ENCODE assay signal across 23 cellular contexts in genomic region chr4:143481361-143481760, GRCh38. TPM values are rescaled to one million over a fixed set of nuclear protein-coding genes. Genes with fewer than 3 reads are reported as not detected.
A peak's percentile ranks its signal among the peaks of the same experiment; 100 is the strongest.
DNase-seq lines count a peak whose midpoint lies in the region; ATAC-seq and TF ChIP-seq lines count a peak whose summit lies in the region.
"Had no signal": no experiment of that assay in that cellular context is flagged by ENCODE, and none has a peak within 500 bp of the region (broad histone marks: within the 10 kb centered on the region; RNA-seq: fewer than 3 reads in every experiment).

No MANE protein-coding gene starts in this region.

- H3K27me3 ChIP-seq in left lung (no peaks in the 10 kb centered on the region), esophagus muscularis mucosa (no peaks in the 10 kb centered on the region)
- H3K27me3 ChIP-seq: BE2C; BLaER1 treated with 17β-estradiol and CSF1 and Interleukin-3, amounts not matched to agents 10 nM and 100 nM had no signal

- H3K9me3 ChIP-seq in left lung (no peaks in the 10 kb centered on the region), esophagus muscularis mucosa (no peaks in the 10 kb centered on the region)
- H3K9me3 ChIP-seq: A549; BE2C; BLaER1 treated with 17β-estradiol and CSF1 and Interleukin-3, amounts not matched to agents 10 nM and 100 nM had no signal

- H3K36me3 ChIP-seq in left lung (no peaks in the 10 kb centered on the region), esophagus muscularis mucosa (peaks cover 0 to 11% (median 5%) of the 10 kb centered on the region in 4 donors)
- H3K36me3 ChIP-seq: BE2C had no signal

- H3K27ac ChIP-seq in caudate nucleus (ENCODE audit: low read depth, low read length) (peak overlapping the region; percentile 31), left lung (no peak overlapping the region), esophagus muscularis mucosa (replicated peaks in 1 of 4) (no peak overlapping the region)
- H3K27ac ChIP-seq: A549; BLaER1 treated with 17β-estradiol and CSF1 and Interleukin-3, amounts not matched to agents 10 nM and 100 nM had no signal

- no peak for TF ChIP-seq CTCF in left lung (IDR thresholded peaks at IDR 0.05)
- no peak for TF ChIP-seq CTCF in esophagus muscularis mucosa (IDR thresholded peaks at IDR 0.05)

- DNase-seq in caudate nucleus (lab: John Stamatoyannopoulos, UW) (no peak), left lung (no peak), superior temporal gyrus (ENCODE audit: extremely low spot score) (peak; percentile 40), esophagus muscularis mucosa (ENCODE audit: extremely low spot score) (no peak)
- DNase-seq in stimulated activated CD4-positive, alpha-beta T cell treated with anti-CD3 and anti-CD28 coated beads, Interleukin-4, amount 100 ng/mL, for 24 hours: no peak
- DNase-seq in stimulated activated naive CD4-positive, alpha-beta T cell (lab: John Stamatoyannopoulos, UW): no peak
- DNase-seq: 8988T; ACHN; AML-193; BE2C; CD4-positive, alpha-beta T cell; CD8-positive, alpha-beta memory T cell; DMS 273 treated with DMSO at 0.1 percent for 48 hours; DMS79; EL; GDM1; H9 had no signal

- ATAC-seq in left lung (peak; percentile 65), HG02759 (IDR thresholded peaks at IDR 0.05; ENCODE audit: unreplicated experiment) (no peak)
- ATAC-seq: A549, GM12878, GM23338, HCT116 had no signal

- no peak for TF ChIP-seq EP300 in esophagus muscularis mucosa (IDR thresholded peaks at IDR 0.05)

- 51% methylated on average over 3 of the region's 3 CpGs for WGBS in esophagus muscularis mucosa

- no peak overlapping the region for H3K4me3 ChIP-seq in left lung
- no peak overlapping the region for H3K4me3 ChIP-seq in esophagus muscularis mucosa
- H3K4me3 ChIP-seq: A549; BLaER1 treated with 17β-estradiol and CSF1 and Interleukin-3, amounts not matched to agents 10 nM and 100 nM; GM12878; GM23338 had no signal

- H3K4me1 ChIP-seq in left lung (no peaks in the 10 kb centered on the region), esophagus muscularis mucosa (peaks cover 0 to 14% (median 9%) of the 10 kb centered on the region in 4 donors)
- H3K4me1 ChIP-seq: A549; BE2C; BLaER1 treated with 17β-estradiol and CSF1 and Interleukin-3, amounts not matched to agents 10 nM and 100 nM had no signal

- intact Hi-C loops in left lung (cut with DNase I) (loop anchor here in 1 of 2 donors (5.0 kb wide), 1 partner anchor 279 kb away; no protein-coding TSS in a partner anchor), esophagus muscularis mucosa (cut with DNase I) (loop anchor here (5.0 kb wide), 1 partner anchor 144 kb away; the partner anchor contains the start of gene GAB1)

- TF ChIP-seq POLR2A in esophagus muscularis mucosa (IDR thresholded peaks at IDR 0.05; ENCODE audit: low read depth): no peak

RNA-seq across cellular contexts. Expression of gene SMARCA5, which starts 32.1 kb away (rescaled TPM):
- total RNA-seq in left lung (10 to 100 TPM; 52.4 to 93.8 TPM), esophagus muscularis mucosa (10 to 100 TPM; 38.0 to 59.8 (median 46.3) TPM)
